ENCODE assay signal across 7 cellular contexts in genomic region chr10:91560827-91561226, GRCh38.
DNase-seq lines count a peak whose midpoint lies in the region; FAIRE-seq and TF ChIP-seq lines count a peak whose summit lies in the region.
"Not testable (repeated sequence)": the region's sequence is repeated elsewhere in the genome, so short reads cannot be mapped to it uniquely, and the experiment has no call there.

No MANE protein-coding gene starts in this region.

- DNase-seq in EH (ENCODE audit: low read depth) (peak; percentile 81), HT1080 (ENCODE audit: low read depth) (peak; percentile 64), adipocyte (ENCODE audit: low read depth) (peak; percentile 65), bronchial epithelial cell (ENCODE audit: low read depth) (peak; percentile 61), fibroblast of lung (ENCODE audit: low read depth in 2 of 2) (peak; percentile 67 to 85), kidney tubule cell (ENCODE audit: low spot score) (peak; percentile 36), skeletal muscle cell (ENCODE audit: low read depth) (peak; percentile 79)

- not testable (repeated sequence) for H4K20me1 ChIP-seq in fibroblast of lung (ENCODE audit: control insufficient read depth, extremely low read depth, insufficient read depth, low read length)

- H3K9me3 ChIP-seq in adipocyte (ENCODE audit: control insufficient read depth, low read length); fibroblast of lung (ENCODE audit: control insufficient read depth, insufficient read depth, low read depth, low read length): not testable (repeated sequence)

- H3K27ac ChIP-seq in fibroblast of lung (ENCODE audit: insufficient read depth, low read length), result not testable (repeated sequence)

- not testable (repeated sequence) for H3K27me3 ChIP-seq in adipocyte (replicated peaks; ENCODE audit: control insufficient read depth, insufficient read depth, low read length); bronchial epithelial cell (ENCODE audit: control insufficient read depth, insufficient read depth, low read length); fibroblast of lung (ENCODE audit: control insufficient read depth, insufficient read depth, low read length)

- H3K4me1 ChIP-seq in adipocyte (ENCODE audit: control insufficient read depth, insufficient read depth, low read length), result peaks cover 16% of the 10 kb centered on the region
- not testable (repeated sequence) for H3K4me1 ChIP-seq in fibroblast of lung (ENCODE audit: control insufficient read depth, extremely low read depth, insufficient read depth, low read length)

- H3K36me3 ChIP-seq in adipocyte (ENCODE audit: control insufficient read depth, insufficient read depth, low read length, severe bottlenecking); bronchial epithelial cell (ENCODE audit: control insufficient read depth, insufficient read depth, low read length); fibroblast of lung (ENCODE audit: control insufficient read depth, insufficient read depth, low read length): not testable (repeated sequence)

- H3K4me3 ChIP-seq in adipocyte (ENCODE audit: low read length); bronchial epithelial cell (ENCODE audit: low read depth, low read length); fibroblast of lung (replicated peaks in 1 of 4; ENCODE audit: control extremely low read depth in 1 of 4, insufficient read depth in 1 of 4, low read depth in 3 of 4, low read length in 4 of 4); skeletal muscle cell (ENCODE audit: low read depth, low read length): not testable (repeated sequence)

- not testable (repeated sequence) for H3K9ac ChIP-seq in adipocyte (ENCODE audit: low read length); fibroblast of lung (ENCODE audit: insufficient read depth, low read length)

- not testable (repeated sequence) for H3K79me2 ChIP-seq in fibroblast of lung (ENCODE audit: control insufficient read depth, insufficient read depth, low read length)

- not testable (repeated sequence) for FAIRE-seq in bronchial epithelial cell (lab: Jason Lieb, UNC)

- not testable (repeated sequence) for TF ChIP-seq CTCF in bronchial epithelial cell (IDR thresholded peaks at IDR 0.05; ENCODE audit: insufficient read depth, low read length, severe bottlenecking); fibroblast of lung (conservative IDR thresholded peaks at IDR 0.05 in 1 of 2, IDR thresholded peaks at IDR 0.05 in 1 of 2; ENCODE audit: low read depth in 1 of 2, low read length in 2 of 2)

- not testable (repeated sequence) for H2AFZ ChIP-seq in fibroblast of lung (ENCODE audit: low read length)

- H3K4me2 ChIP-seq in fibroblast of lung (ENCODE audit: extremely low read depth, insufficient read depth, low read length), result not testable (repeated sequence)
